Comparison of ENCODE assay signal across 22 cellular contexts in the genomic region with DNA sequence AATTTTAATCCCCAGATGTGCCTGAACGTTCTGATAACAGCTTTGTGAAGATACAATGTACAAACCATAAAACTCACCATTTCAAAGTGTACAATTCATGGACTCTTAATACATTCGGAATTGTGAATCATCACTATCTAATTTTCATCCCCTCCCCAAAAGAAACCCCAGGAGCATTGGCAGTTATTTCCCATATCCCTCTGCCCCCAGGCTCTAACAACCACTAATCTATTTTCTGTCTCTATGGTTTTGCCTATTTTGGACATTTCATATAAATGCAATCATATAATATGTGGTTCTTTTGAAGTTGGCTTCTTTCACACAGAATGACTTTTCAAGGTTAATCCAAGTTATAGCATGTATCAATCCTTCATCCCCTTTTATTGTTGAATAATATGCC. TPM values are rescaled to one million over a fixed set of nuclear protein-coding genes. Genes with fewer than 3 reads are reported as not detected.
"Had no signal": no experiment of that assay in that cellular context is flagged by ENCODE, and none has a peak within 500 bp of the region (broad histone marks: within the 10 kb centered on the region; RNA-seq: fewer than 3 reads in every experiment).

No MANE protein-coding gene starts in this region.

- H3K4me2 ChIP-seq: KMS-11 had no signal

- DNase-seq: Kasumi-1, MV-4-11, NCI-H1048, NCI-H1105 treated with DMSO at 0.1 percent for 48 hours, NCI-H1417 treated with DMSO at 0.1 percent for 48 hours, NCI-H146, NCI-H1694 treated with DMSO at 0.1 percent for 48 hours, NCI-H1930, NCI-H2081, NCI-H2107, NCI-H2227 treated with DMSO at 0.1 percent for 48 hours, NCI-H524, NCI-H526 treated with DMSO at 0.1 percent for 48 hours, NCI-H748 treated with DMSO at 0.1 percent for 48 hours, SHP77 had no signal

- H3K4me3 ChIP-seq: K562 had no signal

- FAIRE-seq: HTR-8/SVneo, K562, RCC 7860 had no signal

- H3K27ac ChIP-seq: HL-60, KMS-11, RWPE1 had no signal

- H3K9ac ChIP-seq: KMS-11 had no signal

RNA-seq across cellular contexts. Expression of gene PRICKLE2, which starts 25.3 kb away (rescaled TPM):
- total RNA-seq: NCI-H460 had no signal
- polyA plus RNA-seq: K562 had no signal
